ENCODE assay signal across 8 cellular contexts in the genomic region with DNA sequence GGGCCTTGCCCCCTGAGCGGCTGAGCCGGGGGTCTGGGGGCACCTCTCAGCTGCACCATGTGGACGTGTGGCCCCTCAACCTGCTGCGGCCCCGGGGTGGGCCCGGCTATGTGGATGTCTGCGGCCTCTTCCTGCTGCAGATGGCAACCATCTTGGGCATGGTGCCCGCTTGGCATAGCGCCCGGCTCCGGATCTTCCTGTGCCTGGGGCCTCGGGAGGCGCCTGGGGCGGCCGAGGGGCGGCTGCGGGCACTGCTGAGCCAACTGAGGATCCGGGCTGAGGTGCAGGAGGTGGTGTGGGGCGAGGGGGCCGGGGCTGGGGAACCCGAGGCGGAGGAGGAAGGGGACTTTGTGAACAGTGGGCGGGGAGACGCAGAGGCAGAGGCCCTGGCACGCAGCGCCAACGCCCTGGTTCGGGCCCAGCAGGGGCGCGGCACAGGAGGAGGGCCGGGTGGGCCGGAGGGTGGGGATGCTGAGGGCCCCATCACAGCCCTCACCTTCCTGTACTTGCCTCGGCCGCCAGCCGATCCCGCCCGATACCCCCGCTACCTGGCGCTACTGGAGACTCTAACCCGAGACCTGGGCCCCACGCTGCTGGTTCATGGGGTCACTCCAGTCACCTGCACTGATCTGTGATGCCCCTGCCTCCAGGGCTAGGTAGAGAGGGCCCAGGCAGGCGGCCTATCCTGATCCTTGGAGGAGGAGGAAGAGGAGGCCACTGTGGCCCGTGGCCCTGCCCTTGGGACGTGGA. TPM values are rescaled to one million over a fixed set of nuclear protein-coding genes. Genes with fewer than 3 reads are reported as not detected.
A peak's percentile ranks its signal among the peaks of the same experiment; 100 is the strongest.
DNase-seq lines count a peak whose midpoint lies in the region; ATAC-seq and TF ChIP-seq lines count a peak whose summit lies in the region.

No MANE protein-coding gene starts in this region.

- H3K4me3 Mint-ChIP-seq in brain, result peak overlapping the region in 1 of 5 experiments; percentile 26

- H3K27ac ChIP-seq in DOHH2 (ENCODE audit: low read depth, low read length) (peak overlapping the region; percentile 70), thoracic aorta (peak overlapping the region; percentile 98 to 99)

- H3K4me1 Mint-ChIP-seq in brain, result peaks cover 20% of the 10 kb centered on the region

- H3K4me3 ChIP-seq in DOHH2 (ENCODE audit: low read length) (peak overlapping the region; percentile 80), thoracic aorta (peak overlapping the region; percentile 94)

- no peaks in the 10 kb centered on the region for H3K9me3 Mint-ChIP-seq in brain

- H3K4me1 ChIP-seq in DOHH2 (ENCODE audit: control insufficient read depth, low read length) (peaks cover 36% of the 10 kb centered on the region), thoracic aorta (ENCODE audit: control insufficient read depth in 1 of 2, low read depth in 2 of 2) (peaks cover 8 to 31% of the 10 kb centered on the region in 2 donors)

- no peaks in the 10 kb centered on the region for H4K20me1 ChIP-seq in DOHH2 (ENCODE audit: control insufficient read depth, insufficient read depth, low read depth, low read length)

- H3K27me3 Mint-ChIP-seq in brain, result no peaks in the 10 kb centered on the region

- H3K36me3 ChIP-seq in DOHH2 (ENCODE audit: control insufficient read depth, low read length) (peaks cover 33% of the 10 kb centered on the region), thoracic aorta (peaks cover 14% of the 10 kb centered on the region)

- H3K9me2 ChIP-seq in DOHH2 (replicated peaks; ENCODE audit: control insufficient read depth, low read length), result no peaks in the 10 kb centered on the region

- peaks cover 40% of the 10 kb centered on the region for H3K79me2 ChIP-seq in DOHH2 (ENCODE audit: control insufficient read depth, low read length)

- peak overlapping the region in 3 of 5 experiments; percentile 96 to 98 (median 97) for H3K27ac Mint-ChIP-seq in brain

- H3K36me3 Mint-ChIP-seq in brain, result peaks cover 16% of the 10 kb centered on the region

- TF ChIP-seq CTCF in DOHH2 (IDR thresholded peaks at IDR 0.05; ENCODE audit: low read depth, low read length, poor library complexity, severe bottlenecking) (peak; percentile 15), brain (conservative IDR thresholded peaks at IDR 0.05) (no peak), thoracic aorta (IDR thresholded peaks at IDR 0.05) (no peak)

- H3K9me3 ChIP-seq in DOHH2 (ENCODE audit: control insufficient read depth, insufficient read depth, low read length), result no peaks in the 10 kb centered on the region
- no peaks in the 10 kb centered on the region for H3K9me3 ChIP-seq in thoracic aorta

- DNase-seq in NCI-H446 treated with DMSO at 0.1 percent for 48 hours (lab: John Stamatoyannopoulos, UW) (peak; percentile 51), medulla oblongata (ENCODE audit: extremely low spot score) (peak; percentile 83), thoracic aorta (ENCODE audit: low spot score) (no peak), AG08396 (ENCODE audit: low spot score) (no peak), SW 1271 (lab: John Stamatoyannopoulos, UW) (no peak)

- peaks cover 4% of the 10 kb centered on the region; the same call in 1 of the 2 replicates for H3F3A ChIP-seq in DOHH2 (ENCODE audit: control insufficient read depth, insufficient read depth)

- H3K4me2 ChIP-seq in DOHH2 (ENCODE audit: low read length), result peak overlapping the region; percentile 86

- no peaks in the 10 kb centered on the region for H3K27me3 ChIP-seq in DOHH2 (ENCODE audit: control insufficient read depth, low read length)
- H3K27me3 ChIP-seq in thoracic aorta (replicated peaks; ENCODE audit: insufficient read depth), result no peaks in the 10 kb centered on the region

- no peak for ATAC-seq in thoracic aorta (ENCODE audit: insufficient number of reproducible peaks, low FRiP score, low read depth)
- no peak for ATAC-seq in GM19324 (IDR thresholded peaks at IDR 0.05; ENCODE audit: low FRiP score, unreplicated experiment)

RNA-seq across cellular contexts. Expression of gene TRIP6, which starts 1.0 kb away (rescaled TPM):
- 26.8 TPM for polyA plus RNA-seq in brain (ENCODE audit: insufficient read depth, low read depth, low replicate concordance)
- 100 to 1,000 TPM in 1 of 2 donors, 10 to 100 TPM in 1; 71.9 to 103 TPM for total RNA-seq in thoracic aorta

RNA-seq across cellular contexts. Expression of gene SRRT, which starts 8.8 kb away (rescaled TPM):
- polyA plus RNA-seq in brain (ENCODE audit: insufficient read depth, low read depth, low replicate concordance), result 68.3 TPM
- total RNA-seq in thoracic aorta, result 100 to 1,000 TPM; 109 TPM

RNA-seq across cellular contexts. Expression of gene SLC12A9, which starts 13.6 kb away (rescaled TPM):
- 15.7 TPM for polyA plus RNA-seq in brain (ENCODE audit: insufficient read depth, low read depth, low replicate concordance)
- 10 to 100 TPM; 20.0 to 25.2 TPM for total RNA-seq in thoracic aorta

RNA-seq across cellular contexts. Expression of gene UFSP1, which starts 23.4 kb away (rescaled TPM):
- polyA plus RNA-seq in brain (ENCODE audit: insufficient read depth, low read depth, low replicate concordance), result 1.1 TPM
- 1 to 10 TPM; 2.7 to 4.1 TPM for total RNA-seq in thoracic aorta

RNA-seq across cellular contexts. Expression of gene ACHE, which starts 29.5 kb away (rescaled TPM):
- 9.3 TPM for polyA plus RNA-seq in brain (ENCODE audit: insufficient read depth, low read depth, low replicate concordance)
- 1 to 10 TPM; 3.7 to 5.1 TPM for total RNA-seq in thoracic aorta

Comparison
In these comparisons a context has a peak if more than half of its experiments do, and no peak if none do; other contexts are left out.
1. DNase-seq: peak in NCI-H446 treated with DMSO at 0.1 percent for 48 hours (single experiment) and medulla oblongata (single experiment); none in thoracic aorta (single experiment), AG08396 (single experiment) and SW 1271 (0 of 2).